1 cellular context compared by ENCODE assay signal in genomic region chr9:68827833-68828744, GRCh38.
TF ChIP-seq lines count a peak whose summit lies in the region.

No MANE protein-coding gene starts in this region.

TF ChIP-seq in HepG2, 621 proteins besides CTCF, POLR2A, EP300 and RAD21 (continued from another document):
- TF ChIP-seq ZBTB40 (IDR thresholded peaks at IDR 0.05) (no peak), ZBTB40 (CRISPR knock-in tag; IDR thresholded peaks at IDR 0.05) (no peak), ZNF354B (CRISPR knock-in tag; IDR thresholded peaks at IDR 0.05) (no peak), MTA1 (CRISPR knock-in tag; IDR thresholded peaks at IDR 0.05; ENCODE audit: borderline replicate concordance) (no peak), IKZF4 (CRISPR knock-in tag; IDR thresholded peaks at IDR 0.05; ENCODE audit: borderline replicate concordance, low read depth, not compliant biosample characterization) (no peak), ZBTB4 (CRISPR knock-in tag; IDR thresholded peaks at IDR 0.05; ENCODE audit: borderline replicate concordance) (no peak), USF2 (IDR thresholded peaks at IDR 0.05; ENCODE audit: low read depth, low read length) (no peak), USF2 (CRISPR knock-in tag; IDR thresholded peaks at IDR 0.05; ENCODE audit: borderline replicate concordance) (no peak), CBFB (CRISPR knock-in tag; IDR thresholded peaks at IDR 0.05) (no peak), POGZ (CRISPR knock-in tag; IDR thresholded peaks at IDR 0.05) (no peak), TSC22D2 (CRISPR knock-in tag; IDR thresholded peaks at IDR 0.05; ENCODE audit: borderline replicate concordance) (no peak), HNRNPL (IDR thresholded peaks at IDR 0.05; ENCODE audit: low read depth, low read length) (no peak), ETV6 (CRISPR knock-in tag; conservative IDR thresholded peaks at IDR 0.05) (no peak), ZNF547 (CRISPR knock-in tag; IDR thresholded peaks at IDR 0.05) (no peak)
TF ChIP-seq in HepG2: peak in this region for 0.
